17 cellular contexts compared by ENCODE assay signal in the genomic region with DNA sequence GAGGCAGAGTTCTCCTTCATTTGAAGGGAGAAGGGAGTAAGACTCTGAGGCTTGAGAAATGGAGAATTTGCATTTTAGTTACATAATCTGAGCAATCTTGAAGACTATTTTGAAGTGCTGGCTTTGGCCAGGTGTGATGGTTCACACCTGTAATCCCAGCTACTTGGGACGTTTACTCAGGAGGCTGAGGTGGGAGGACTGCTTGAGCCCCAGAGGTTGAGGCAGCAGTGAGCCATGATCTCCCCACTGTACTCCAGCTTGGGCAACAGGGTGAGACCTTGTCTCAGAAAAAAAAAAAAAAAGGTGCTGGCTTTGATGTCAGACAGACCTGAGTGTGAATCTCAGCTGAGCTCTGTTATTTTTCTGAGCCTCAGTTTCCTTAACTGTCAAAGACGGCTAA. TPM values are rescaled to one million over a fixed set of nuclear protein-coding genes. Genes with fewer than 3 reads are reported as not detected.
DNase-seq lines count a peak whose midpoint lies in the region; TF ChIP-seq lines count a peak whose summit lies in the region.
"Had no signal": no experiment of that assay in that cellular context is flagged by ENCODE, and none has a peak within 500 bp of the region (broad histone marks: within the 10 kb centered on the region; RNA-seq: fewer than 3 reads in every experiment).

No MANE protein-coding gene starts in this region.

- CTCF ChIA-PET in OCI-LY7 (lab: Charles Lee; ENCODE audit: unreplicated experiment) = no interaction called here

- H2AFZ ChIP-seq in OCI-LY7 (ENCODE audit: low read length) = no peak overlapping the region

- H3K27ac ChIP-seq in OCI-LY7 (ENCODE audit: low read depth, low read length, poor library complexity, severe bottlenecking) = peak overlapping the region; percentile 32
- peak overlapping the region; percentile 13 to 45 for H3K27ac ChIP-seq in breast epithelium
- H3K27ac ChIP-seq in suprapubic skin = peak overlapping the region; percentile 100

- H3K9me2 ChIP-seq in OCI-LY7 (ENCODE audit: insufficient read depth, low read length) = no peaks in the 10 kb centered on the region

- no TSS peak for BruUV-seq in OCI-LY7 (replicated peaks; lab: Mats Ljungman, UMichigan)

- TF ChIP-seq EP300 in suprapubic skin (IDR thresholded peaks at IDR 0.05) = no peak

- TF ChIP-seq POLR2A in breast epithelium (IDR thresholded peaks at IDR 0.05) (no peak), suprapubic skin (IDR thresholded peaks at IDR 0.05) (no peak)

- H3K4me1 ChIP-seq in OCI-LY7 (ENCODE audit: insufficient read depth, low read length, poor library complexity, severe bottlenecking) (peaks cover 85% of the 10 kb centered on the region), breast epithelium (peaks cover 34 to 35% of the 10 kb centered on the region in 2 donors), mucosa of stomach (ENCODE audit: control insufficient read depth, insufficient read depth, low read length) (peaks cover 60% of the 10 kb centered on the region), suprapubic skin (peaks cover 98% of the 10 kb centered on the region)

- H3K9me3 ChIP-seq in OCI-LY7 (ENCODE audit: low read length) (no peaks in the 10 kb centered on the region), breast epithelium (no peaks in the 10 kb centered on the region), mucosa of stomach (ENCODE audit: control insufficient read depth, low read length) (no peaks in the 10 kb centered on the region), suprapubic skin (no peaks in the 10 kb centered on the region)

- H3K36me3 ChIP-seq in OCI-LY7 (ENCODE audit: insufficient read depth, low read length) = no peaks in the 10 kb centered on the region
- no peaks in the 10 kb centered on the region for H3K36me3 ChIP-seq in breast epithelium
- H3K36me3 ChIP-seq in mucosa of stomach (ENCODE audit: control insufficient read depth, insufficient read depth, low read length) = no peaks in the 10 kb centered on the region
- no peaks in the 10 kb centered on the region for H3K36me3 ChIP-seq in suprapubic skin

- H3K27me3 ChIP-seq in breast epithelium (no peaks in the 10 kb centered on the region), mucosa of stomach (ENCODE audit: control insufficient read depth, insufficient read depth, low read length) (no peaks in the 10 kb centered on the region), suprapubic skin (no peaks in the 10 kb centered on the region)

- DNase-seq in OCI-LY7 (ENCODE audit: low spot score) (no peak), breast epithelium (ENCODE audit: low spot score in 2 of 2) (no peak), suprapubic skin (ENCODE audit: low spot score in 2 of 2) (no peak), ureter (ENCODE audit: low spot score) (no peak), KG1 (lab: John Stamatoyannopoulos, UW) (no peak), dedifferentiated amniotic fluid mesenchymal stem cell (ENCODE audit: extremely low spot score) (no peak), NAMALWA (ENCODE audit: low spot score) (no peak)
- DNase-seq: activated CD8-positive, alpha-beta memory T cell treated with anti-CD3 and anti-CD28 coated beads for 24 hours; activated naive CD4-positive, alpha-beta T cell treated with Interleukin-2 at 50 U/mL for 16 hours; erythroblast; Karpas-422; NCI-H1694; NCI-H774; SHP77 treated with DMSO at 0.1 percent for 48 hours had no signal

- intact Hi-C loops in OCI-LY7 (cut with micrococcal nuclease; ENCODE audit: unreplicated experiment) = no loop called here
- intact Hi-C loops in breast epithelium (cut with DNase I; ENCODE audit: low total_unique reads) = no loop called here

- peak overlapping the region; percentile 93 for H3K9ac ChIP-seq in mucosa of stomach (ENCODE audit: low read length)

- WGBS in suprapubic skin = 83% methylated on average over 2 of the region's 2 CpGs

- POLR2A ChIA-PET in OCI-LY7 (lab: Charles Lee) = interaction anchor here (0.6 kb wide), 1 partner anchor 87 kb away, joined by 3 read pairs; no protein-coding TSS in a partner anchor

- H3K4me2 ChIP-seq in OCI-LY7 (ENCODE audit: low read length) = peak overlapping the region; percentile 96

- no peak for TF ChIP-seq CTCF in OCI-LY7 (conservative IDR thresholded peaks at IDR 0.05; ENCODE audit: low read length)
- TF ChIP-seq CTCF in breast epithelium (IDR thresholded peaks at IDR 0.05) = no peak
- no peak for TF ChIP-seq CTCF in suprapubic skin (IDR thresholded peaks at IDR 0.05)

- H3K4me3 ChIP-seq in OCI-LY7 (ENCODE audit: low read depth, low read length, poor library complexity, severe bottlenecking) (no peak overlapping the region), breast epithelium (no peak overlapping the region), mucosa of stomach (ENCODE audit: low read length) (no peak overlapping the region), suprapubic skin (no peak overlapping the region)

- peaks cover 11% of the 10 kb centered on the region; the same call in 1 of the 2 replicates for H3K79me2 ChIP-seq in OCI-LY7 (ENCODE audit: insufficient read depth, low read depth, low read length)

- no peaks in the 10 kb centered on the region for H4K20me1 ChIP-seq in OCI-LY7 (ENCODE audit: insufficient read depth, low read length)

RNA-seq across cellular contexts. Expression of a gene that starts 12.4 kb away (rescaled TPM):
- 3.4 and 3.7 TPM in 2 replicates for total RNA-seq in OCI-LY7 (2014; rRNA removed; shearing (Covaris generic))
- 4.4 and 4.9 TPM in 2 replicates for total RNA-seq in OCI-LY7 (2022)
- 1 to 10 TPM in 1 of 3 donors, under 1 TPM in 2; 0.29 to 1.4 (median 0.33) TPM for total RNA-seq in breast epithelium
- 1 to 10 TPM in 1 of 4 donors, under 1 TPM in 2, not detected in 1; 0.53 to 1.2 (median 0.55) TPM for total RNA-seq in suprapubic skin
- total RNA-seq in ureter = 1.5 TPM

RNA-seq across cellular contexts. Expression of a gene that starts 35.8 kb away (rescaled TPM):
- 42.5 and 43.2 TPM in 2 replicates for total RNA-seq in OCI-LY7 (2014; rRNA removed; shearing (Covaris generic))
- total RNA-seq in OCI-LY7 (2022) (79.1 and 81.4 TPM in 2 replicates), breast epithelium (100 to 1,000 TPM; 167 to 970 (median 266) TPM), suprapubic skin (100 to 1,000 TPM; 198 to 321 (median 244) TPM), ureter (112 TPM)

RNA-seq across cellular contexts. Expression of a gene that starts 51.9 kb away (rescaled TPM):
- not detected in 2 replicates for total RNA-seq in OCI-LY7 (2014; rRNA removed; shearing (Covaris generic))
- total RNA-seq in OCI-LY7 (2022) (not detected in 2 replicates), breast epithelium (1 to 10 TPM in 1 of 3 donors, not detected in 2; 2.3 TPM), suprapubic skin (not detected), ureter (not detected)
- total RNA-seq: lung microvascular endothelial cell, progenitor cell of endocrine pancreas had no signal

RNA-seq across cellular contexts. Expression of a gene that starts 56.3 kb away (rescaled TPM):
- not detected in 2 replicates for total RNA-seq in OCI-LY7 (2014; rRNA removed; shearing (Covaris generic))
- not detected in 2 replicates for total RNA-seq in OCI-LY7 (2022)
- total RNA-seq in breast epithelium = 1 to 10 TPM in 1 of 3 donors, not detected in 2; 1.3 TPM
- total RNA-seq in suprapubic skin = not detected
- total RNA-seq in ureter = not detected
- total RNA-seq: lung microvascular endothelial cell, progenitor cell of endocrine pancreas had no signal

Comparison
In these comparisons a context has a peak if more than half of its experiments do, and no peak if none do; other contexts are left out.
1. H3K27ac ChIP-seq: peak in every context shown above with its lines; median percentile 100 in suprapubic skin; 32 in OCI-LY7; 29 in breast epithelium.